In genomic region chr6:25875563-25875905, GRCh38 we compare ENCODE assay signal across 26 cellular contexts. TPM values are rescaled to one million over a fixed set of nuclear protein-coding genes. Genes with fewer than 3 reads are reported as not detected.
"Had no signal": no experiment of that assay in that cellular context is flagged by ENCODE, and none has a peak within 500 bp of the region (broad histone marks: within the 10 kb centered on the region; RNA-seq: fewer than 3 reads in every experiment).

No MANE protein-coding gene starts in this region.

- H3K27ac ChIP-seq: breast epithelium, Peyer's patch, SJSA1, WERI-Rb-1 had no signal

- H3K36me3 ChIP-seq: breast epithelium, Peyer's patch, SJSA1, WERI-Rb-1 had no signal

- H3K9me3 Mint-ChIP-seq: activated CD8-positive, alpha-beta T cell treated with anti-CD3 and anti-CD28 coated beads for 36 hours; activated T-cell treated with anti-CD3 and anti-CD28 coated beads, Interleukin-2, amount 50 U/mL, for 72 hours had no signal

- H3K27me3 ChIP-seq: breast epithelium, Peyer's patch, SJSA1 had no signal

- DNase-seq: activated CD4-positive, alpha-beta T cell treated with anti-CD3 and anti-CD28 coated beads for 36 hours; activated CD8-positive, alpha-beta memory T cell treated with anti-CD3 and anti-CD28 coated beads, Interleukin-2, amount 50 U/mL, for 4 hours; activated CD8-positive, alpha-beta T cell treated with anti-CD3 and anti-CD28 coated beads for 36 hours; activated naive CD4-positive, alpha-beta T cell treated with anti-CD3 and anti-CD28 coated beads, Interleukin-2, amount 50 U/mL, for 16 hours; activated T-cell treated with anti-CD3 and anti-CD28 coated beads, Interleukin-2, amount 50 U/mL, for 72 hours; aorta; caudate nucleus; KG1; NCI-H1048; NCI-H1930; NCI-H2107; NCI-H345; NCI-H510A; NCI-H526 treated with DMSO at 0.1 percent for 48 hours; NCI-H82; Peyer's patch; SHP77; SW 1271; WERI-Rb-1 had no signal

- H3K4me1 ChIP-seq: breast epithelium, Peyer's patch, SJSA1 had no signal

- H3K27ac Mint-ChIP-seq: activated CD4-positive, alpha-beta T cell treated with anti-CD3 and anti-CD28 coated beads for 36 hours; activated CD8-positive, alpha-beta T cell treated with anti-CD3 and anti-CD28 coated beads for 36 hours; activated T-cell treated with anti-CD3 and anti-CD28 coated beads, Interleukin-2, amount 50 U/mL, for 72 hours had no signal

- H3K9me3 ChIP-seq: breast epithelium, Peyer's patch, SJSA1 had no signal

- H3K4me3 ChIP-seq: breast epithelium, Peyer's patch, SJSA1 had no signal

- ATAC-seq: SK-N-SH treated with all-trans-retinoic acid at 6 μM for 48 hours had no signal

RNA-seq across cellular contexts. Expression of gene SLC17A3, which starts 1.5 kb away (rescaled TPM):
- total RNA-seq: activated CD8-positive, alpha-beta T cell treated with anti-CD3 and anti-CD28 coated beads for 36 hours; aorta; breast epithelium; cerebellum; LHCN-M2; M059J; Peyer's patch; SJSA1 had no signal
- polyA plus RNA-seq: aorta had no signal

RNA-seq across cellular contexts. Expression of gene SLC17A1, which starts 43.7 kb away (rescaled TPM):
- total RNA-seq: activated CD8-positive, alpha-beta T cell treated with anti-CD3 and anti-CD28 coated beads for 36 hours; aorta; breast epithelium; cerebellum; LHCN-M2; M059J; Peyer's patch; SJSA1; T-helper 1 cell treated with Interleukin-12 subunit alpha and Interleukin-12 subunit beta and Interleukin-4 antibody, amounts not matched to agents 30 ng/mL and 1 ng/mL, for 36 hours had no signal
- polyA plus RNA-seq: aorta had no signal

RNA-seq across cellular contexts. Expression of gene SLC17A2, which starts 55.0 kb away (rescaled TPM):
- total RNA-seq: activated CD8-positive, alpha-beta T cell treated with anti-CD3 and anti-CD28 coated beads for 36 hours; activated T-cell treated with anti-CD3 and anti-CD28 coated beads, Interleukin-2, amount 50 U/mL, for 72 hours; aorta; breast epithelium; cerebellum; LHCN-M2; M059J; Peyer's patch; SJSA1; T-helper 1 cell treated with Interleukin-12 subunit alpha and Interleukin-12 subunit beta and Interleukin-4 antibody, amounts not matched to agents 30 ng/mL and 1 ng/mL, for 36 hours had no signal
- polyA plus RNA-seq: aorta had no signal
